25 cellular contexts compared by ENCODE assay signal in genomic region chr4:8709729-8710360, GRCh38.
DNase-seq lines count a peak whose midpoint lies in the region; ATAC-seq and TF ChIP-seq lines count a peak whose summit lies in the region.
"Had no signal": no experiment of that assay in that cellular context is flagged by ENCODE, and none has a peak within 500 bp of the region (broad histone marks: within the 10 kb centered on the region; RNA-seq: fewer than 3 reads in every experiment).

No MANE protein-coding gene starts in this region.

- H3K27me3 ChIP-seq in Karpas-422 (ENCODE audit: low read length): no peaks in the 10 kb centered on the region
- H3K27me3 ChIP-seq: BLaER1 had no signal

- no peaks in the 10 kb centered on the region for H3K27me3 Mint-ChIP-seq in activated naive CD8-positive, alpha-beta T cell treated with anti-CD3 and anti-CD28 coated beads, Interleukin-2, amount 10 ng/mL, durations not matched to agents 7 days and 5 days
- no peaks in the 10 kb centered on the region for H3K27me3 Mint-ChIP-seq in activated naive CD8-positive, alpha-beta T cell treated with anti-CD3 and anti-CD28 coated beads, Interleukin-2, amount 50 U/mL, for 24 hours
- peaks cover 31% of the 10 kb centered on the region for H3K27me3 Mint-ChIP-seq in mesothelial cell of epicardium (ENCODE audit: low read depth)
- H3K27me3 Mint-ChIP-seq in type B pancreatic cell: peaks cover 29% of the 10 kb centered on the region

- no peak overlapping the region for H3K27ac ChIP-seq in coronary artery
- H3K27ac ChIP-seq in Karpas-422 (ENCODE audit: low read length): no peak overlapping the region
- H3K27ac ChIP-seq: BLaER1, gastrocnemius medialis, thoracic aorta had no signal

- no peak overlapping the region for H3K9ac ChIP-seq in Karpas-422 (ENCODE audit: low read length)
- H3K9ac ChIP-seq: BLaER1 had no signal

- no peaks in the 10 kb centered on the region for H4K20me1 ChIP-seq in Karpas-422 (ENCODE audit: insufficient read depth, low read depth, low read length)
- H4K20me1 ChIP-seq: BLaER1 had no signal

- no peaks in the 10 kb centered on the region for H3K9me2 ChIP-seq in Karpas-422 (replicated peaks; ENCODE audit: insufficient read depth, low read length)

- no peaks in the 10 kb centered on the region for H3K79me2 ChIP-seq in Karpas-422 (ENCODE audit: low read length)

- no peak overlapping the region for H3K27ac Mint-ChIP-seq in activated naive CD8-positive, alpha-beta T cell treated with anti-CD3 and anti-CD28 coated beads, Interleukin-2, amount 10 ng/mL, durations not matched to agents 7 days and 5 days
- no peak overlapping the region for H3K27ac Mint-ChIP-seq in activated naive CD8-positive, alpha-beta T cell treated with anti-CD3 and anti-CD28 coated beads, Interleukin-2, amount 50 U/mL, for 24 hours
- no peak overlapping the region for H3K27ac Mint-ChIP-seq in mesothelial cell of epicardium
- no peak overlapping the region for H3K27ac Mint-ChIP-seq in type B pancreatic cell
- H3K27ac Mint-ChIP-seq: immature natural killer cell had no signal

- TF ChIP-seq CTCF in coronary artery (IDR thresholded peaks at IDR 0.05) (no peak), mesothelial cell of epicardium (IDR thresholded peaks at IDR 0.05; ENCODE audit: unreplicated experiment) (no peak), type B pancreatic cell (conservative IDR thresholded peaks at IDR 0.05) (no peak)

- H3K4me3 Mint-ChIP-seq in activated naive CD8-positive, alpha-beta T cell treated with anti-CD3 and anti-CD28 coated beads, Interleukin-2, amount 10 ng/mL, durations not matched to agents 7 days and 5 days: no peak overlapping the region
- H3K4me3 Mint-ChIP-seq in activated naive CD8-positive, alpha-beta T cell treated with anti-CD3 and anti-CD28 coated beads, Interleukin-2, amount 50 U/mL, for 24 hours: no peak overlapping the region
- H3K4me3 Mint-ChIP-seq in mesothelial cell of epicardium (no peak overlapping the region), type B pancreatic cell (no peak overlapping the region)
- H3K4me3 Mint-ChIP-seq: central memory CD8-positive, alpha-beta T cell; immature natural killer cell had no signal

- H3K4me2 ChIP-seq in Karpas-422 (ENCODE audit: low read depth, low read length, poor library complexity, severe bottlenecking): no peak overlapping the region
- H3K4me2 ChIP-seq: BLaER1 had no signal

- no peaks in the 10 kb centered on the region for H3K4me1 Mint-ChIP-seq in activated naive CD8-positive, alpha-beta T cell treated with anti-CD3 and anti-CD28 coated beads, Interleukin-2, amount 10 ng/mL, durations not matched to agents 7 days and 5 days
- no peaks in the 10 kb centered on the region for H3K4me1 Mint-ChIP-seq in activated naive CD8-positive, alpha-beta T cell treated with anti-CD3 and anti-CD28 coated beads, Interleukin-2, amount 50 U/mL, for 24 hours
- H3K4me1 Mint-ChIP-seq in mesothelial cell of epicardium: peaks cover 2% of the 10 kb centered on the region
- peaks cover 11% of the 10 kb centered on the region for H3K4me1 Mint-ChIP-seq in type B pancreatic cell (ENCODE audit: unreplicated experiment)
- H3K4me1 Mint-ChIP-seq: central memory CD8-positive, alpha-beta T cell; immature natural killer cell had no signal

- POLR2A ChIA-PET in activated naive CD8-positive, alpha-beta T cell treated with anti-CD3 and anti-CD28 coated beads, Interleukin-2, amount 10 ng/mL, durations not matched to agents 7 days and 5 days (lab: Charles Lee): no interaction called here

- peaks cover 8% of the 10 kb centered on the region for H3K9me3 ChIP-seq in Karpas-422 (ENCODE audit: low read length)
- H3K9me3 ChIP-seq: gastrocnemius medialis had no signal

- H3K36me3 ChIP-seq in Karpas-422 (ENCODE audit: insufficient read depth, low read length): no peaks in the 10 kb centered on the region
- H3K36me3 ChIP-seq: BLaER1, gastrocnemius medialis, thoracic aorta had no signal

- no peaks in the 10 kb centered on the region for H3K4me1 ChIP-seq in Karpas-422 (ENCODE audit: low read length)
- H3K4me1 ChIP-seq: gastrocnemius medialis had no signal

- H3K9me3 Mint-ChIP-seq in activated naive CD8-positive, alpha-beta T cell treated with anti-CD3 and anti-CD28 coated beads, Interleukin-2, amount 10 ng/mL, durations not matched to agents 7 days and 5 days: peaks cover 13% of the 10 kb centered on the region
- H3K9me3 Mint-ChIP-seq in activated naive CD8-positive, alpha-beta T cell treated with anti-CD3 and anti-CD28 coated beads, Interleukin-2, amount 50 U/mL, for 24 hours: peaks cover 24% of the 10 kb centered on the region
- H3K9me3 Mint-ChIP-seq in mesothelial cell of epicardium: peaks cover 19% of the 10 kb centered on the region
- H3K9me3 Mint-ChIP-seq in type B pancreatic cell: peaks cover 14% of the 10 kb centered on the region

- no peak overlapping the region for H3K4me3 ChIP-seq in coronary artery
- H3K4me3 ChIP-seq in Karpas-422 (ENCODE audit: low read length): no peak overlapping the region
- H3K4me3 ChIP-seq: BLaER1, gastrocnemius medialis, thoracic aorta had no signal

- peak; percentile 6 for DNase-seq in activated naive CD8-positive, alpha-beta T cell treated with anti-CD3 and anti-CD28 coated beads, Interleukin-2, amount 10 ng/mL, durations not matched to agents 7 days and 5 days
- DNase-seq in activated naive CD8-positive, alpha-beta T cell treated with anti-CD3 and anti-CD28 coated beads, Interleukin-2, amount 50 U/mL, for 24 hours: no peak
- DNase-seq in coronary artery (ENCODE audit: low spot score): peak; percentile 64
- DNase-seq in mesothelial cell of epicardium (ENCODE audit: low spot score in 2 of 2, unreplicated experiment in 2 of 2): peak; percentile 13 to 26
- DNase-seq in type B pancreatic cell (ENCODE audit: extremely low spot score, unreplicated experiment): peak; percentile 57
- no peak for DNase-seq in stimulated activated CD4-positive, alpha-beta T cell treated with anti-CD3 and anti-CD28 coated beads, Interleukin-4, amount 100 ng/mL, for 1 hour
- DNase-seq in Karpas-422: no peak
- DNase-seq in A172 (ENCODE audit: low spot score): no peak
- DNase-seq: activated CD4-positive, alpha-beta T cell treated with anti-CD3 and anti-CD28 coated beads, Interleukin-2, amount 50 U/mL, for 4 hours; DMS53; GOT3; hypothalamus; immature natural killer cell; IMR-90; NCI-H1048; NCI-H187; NCI-H524 treated with DMSO at 0.1 percent for 48 hours; SIG-M5; stimulated activated CD4-positive, alpha-beta T cell treated with anti-CD3 and anti-CD28 coated beads, Interleukin-15, amount 100 ng/mL, for 24 hours; stimulated activated naive CD4-positive, alpha-beta T cell treated with Interleukin-2 at 50 U/mL for 16 hours; T1000 had no signal

- ATAC-seq in activated naive CD8-positive, alpha-beta T cell treated with anti-CD3 and anti-CD28 coated beads, Interleukin-2, amount 10 ng/mL, durations not matched to agents 7 days and 5 days (ENCODE audit: low read depth): no peak
- no peak for ATAC-seq in activated naive CD8-positive, alpha-beta T cell treated with anti-CD3 and anti-CD28 coated beads, Interleukin-2, amount 50 U/mL, for 24 hours
- ATAC-seq: gastrocnemius medialis had no signal

- no peaks in the 10 kb centered on the region for H3K36me3 Mint-ChIP-seq in activated naive CD8-positive, alpha-beta T cell treated with anti-CD3 and anti-CD28 coated beads, Interleukin-2, amount 10 ng/mL, durations not matched to agents 7 days and 5 days
- H3K36me3 Mint-ChIP-seq in activated naive CD8-positive, alpha-beta T cell treated with anti-CD3 and anti-CD28 coated beads, Interleukin-2, amount 50 U/mL, for 24 hours (ENCODE audit: low read depth): no peaks in the 10 kb centered on the region
- no peaks in the 10 kb centered on the region for H3K36me3 Mint-ChIP-seq in mesothelial cell of epicardium
- H3K36me3 Mint-ChIP-seq in type B pancreatic cell: no peaks in the 10 kb centered on the region
- H3K36me3 Mint-ChIP-seq: immature natural killer cell had no signal

- H2AFZ ChIP-seq in Karpas-422 (ENCODE audit: low read length): no peak overlapping the region

Comparison
In these comparisons a context has a peak if more than half of its experiments do, and no peak if none do; other contexts are left out.
1. DNase-seq: peak in activated naive CD8-positive, alpha-beta T cell treated with anti-CD3 and anti-CD28 coated beads, Interleukin-2, amount 10 ng/mL, durations not matched to agents 7 days and 5 days (single experiment), coronary artery (single experiment), mesothelial cell of epicardium (2 of 2) and type B pancreatic cell (single experiment); none in activated naive CD8-positive, alpha-beta T cell treated with anti-CD3 and anti-CD28 coated beads, Interleukin-2, amount 50 U/mL, for 24 hours (single experiment), stimulated activated CD4-positive, alpha-beta T cell treated with anti-CD3 and anti-CD28 coated beads, Interleukin-4, amount 100 ng/mL, for 1 hour (single experiment), Karpas-422 (single experiment) and A172 (single experiment).